In genomic region chr3:71430941-71431552, GRCh38 we compare ENCODE assay signal across 11 cellular contexts.
DNase-seq lines count a peak whose midpoint lies in the region; ATAC-seq and TF ChIP-seq lines count a peak whose summit lies in the region.
"Had no signal": no experiment of that assay in that cellular context is flagged by ENCODE, and none has a peak within 500 bp of the region (broad histone marks: within the 10 kb centered on the region; RNA-seq: fewer than 3 reads in every experiment).

No MANE protein-coding gene starts in this region.

- H3K9me3 Mint-ChIP-seq in CD8-positive, alpha-beta memory T cell: no peaks in the 10 kb centered on the region
- peaks cover 0 to 2% (median 0%) of the 10 kb centered on the region in 11 donors for H3K9me3 Mint-ChIP-seq in naive thymus-derived CD4-positive, alpha-beta T cell

- 0 out of 2 replicates have a peak, but pooled peaks cover 27% of the 10 kb centered on the region for H3K79me2 ChIP-seq in OCI-LY7 (ENCODE audit: insufficient read depth, low read depth, low read length)

- peak overlapping the region in 4 of 7 donors; percentile 2 to 51 (median 26) for H3K4me3 Mint-ChIP-seq in CD8-positive, alpha-beta memory T cell
- H3K4me3 Mint-ChIP-seq in naive thymus-derived CD4-positive, alpha-beta T cell: peak overlapping the region in 9 of 10 donors; percentile 56 to 79 (median 73)

- POLR2A ChIA-PET in CD8-positive, alpha-beta memory T cell (lab: Charles Lee): interaction anchor here (0.9 kb wide), 1 partner anchor 9 kb away, joined by 3 read pairs; no protein-coding TSS in a partner anchor
- POLR2A ChIA-PET in naive thymus-derived CD4-positive, alpha-beta T cell (lab: Charles Lee): interaction anchor here (0.6 to 20.0 kb wide), 7 partner anchors 8 to 126 kb away, joined by 3 to 356 read pairs (median 5); no protein-coding TSS in a partner anchor
- POLR2A ChIA-PET in OCI-LY7 (lab: Charles Lee): interaction anchor here (2.3 kb wide), 1 partner anchor 12 kb away, joined by 10 read pairs; no protein-coding TSS in a partner anchor

- in situ Hi-C loops in brain microvascular endothelial cell (cut with HindIII; ENCODE audit: low pct_ligation_motif_present, low sequenced_read_pairs): no loop called here

- H3K4me1 ChIP-seq in CD8-positive, alpha-beta memory T cell (ENCODE audit: insufficient read depth, low read length): peaks cover 77% of the 10 kb centered on the region
- H3K4me1 ChIP-seq in naive thymus-derived CD4-positive, alpha-beta T cell (ENCODE audit: control insufficient read depth in 2 of 2, insufficient read depth in 2 of 2, low read length in 2 of 2): peaks cover 25 to 83% of the 10 kb centered on the region in 2 donors
- H3K4me1 ChIP-seq in OCI-LY7 (ENCODE audit: insufficient read depth, low read length, poor library complexity, severe bottlenecking): peaks cover 44% of the 10 kb centered on the region

- CTCF ChIA-PET in CD8-positive, alpha-beta memory T cell (lab: Charles Lee): interaction anchor here (1.7 kb wide), 1 partner anchor 9 kb away, joined by 7 read pairs; no protein-coding TSS in a partner anchor
- CTCF ChIA-PET in naive thymus-derived CD4-positive, alpha-beta T cell (lab: Charles Lee): interaction anchor here (0.7 to 1.7 kb wide), 5 partner anchors 10 to 299 kb away, joined by 3 to 7 read pairs (median 3); no protein-coding TSS in a partner anchor
- CTCF ChIA-PET in OCI-LY7 (lab: Charles Lee; ENCODE audit: unreplicated experiment): no interaction called here

- no peak for DNase-seq in CD8-positive, alpha-beta memory T cell
- DNase-seq in M059J (ENCODE audit: low read depth) (peak; percentile 67), brain microvascular endothelial cell (peak; percentile 29), OCI-LY7 (ENCODE audit: low spot score) (no peak), Kasumi-1 (lab: John Stamatoyannopoulos, UW) (no peak)
- no peak for DNase-seq in naive thymus-derived CD4-positive, alpha-beta T cell
- DNase-seq: caudate nucleus, NCI-H1092 treated with DMSO at 0.1 percent for 48 hours had no signal

- intact Hi-C loops in naive thymus-derived CD4-positive, alpha-beta T cell (cut with micrococcal nuclease): loop anchor here in 1 of 2 donors (5.0 to 10.0 kb wide), 2 partner anchors 294 to 424 kb away; partner anchors contain the start of gene EIF4E3
- intact Hi-C loops in OCI-LY7 (cut with micrococcal nuclease; ENCODE audit: unreplicated experiment): no loop called here

- peaks cover 70 to 89% (median 88%) of the 10 kb centered on the region in 3 donors for H3K4me1 Mint-ChIP-seq in CD8-positive, alpha-beta memory T cell
- peaks cover 58 to 94% (median 92%) of the 10 kb centered on the region in 7 donors for H3K4me1 Mint-ChIP-seq in naive thymus-derived CD4-positive, alpha-beta T cell

- H3K27me3 Mint-ChIP-seq in CD8-positive, alpha-beta memory T cell: no peaks in the 10 kb centered on the region
- peaks cover 0 to 26% (median 0%) of the 10 kb centered on the region in 5 donors for H3K27me3 Mint-ChIP-seq in naive thymus-derived CD4-positive, alpha-beta T cell

- H3K27ac ChIP-seq in CD8-positive, alpha-beta memory T cell (ENCODE audit: low read depth, low read length): no peak overlapping the region
- H3K27ac ChIP-seq in brain microvascular endothelial cell (no peak overlapping the region), OCI-LY7 (ENCODE audit: low read depth, low read length, poor library complexity, severe bottlenecking) (no peak overlapping the region)
- peak overlapping the region; percentile 68 for H3K27ac ChIP-seq in naive thymus-derived CD4-positive, alpha-beta T cell (ENCODE audit: low read depth, low read length)

- H3K4me3 ChIP-seq in CD8-positive, alpha-beta memory T cell (ENCODE audit: low read length): peak overlapping the region; percentile 9
- H3K4me3 ChIP-seq in brain microvascular endothelial cell (ENCODE audit: low read depth, low read length): no peak overlapping the region
- no peak overlapping the region for H3K4me3 ChIP-seq in naive thymus-derived CD4-positive, alpha-beta T cell (ENCODE audit: low read length)
- no peak overlapping the region for H3K4me3 ChIP-seq in OCI-LY7 (ENCODE audit: low read depth, low read length, poor library complexity, severe bottlenecking)

- peaks cover 10 to 25% (median 10%) of the 10 kb centered on the region in 3 donors for H3K36me3 Mint-ChIP-seq in CD8-positive, alpha-beta memory T cell
- peaks cover 9 to 35% (median 19%) of the 10 kb centered on the region in 5 donors for H3K36me3 Mint-ChIP-seq in naive thymus-derived CD4-positive, alpha-beta T cell

- H3K36me3 ChIP-seq in CD8-positive, alpha-beta memory T cell (ENCODE audit: insufficient read depth, low read length): no peaks in the 10 kb centered on the region
- no peaks in the 10 kb centered on the region for H3K36me3 ChIP-seq in brain microvascular endothelial cell (replicated peaks)
- no peaks in the 10 kb centered on the region for H3K36me3 ChIP-seq in naive thymus-derived CD4-positive, alpha-beta T cell (ENCODE audit: control insufficient read depth in 2 of 3, insufficient read depth in 3 of 3, low read length in 3 of 3)
- H3K36me3 ChIP-seq in OCI-LY7 (ENCODE audit: insufficient read depth, low read length): 0 out of 2 replicates have a peak, but pooled peaks cover 2% of the 10 kb centered on the region

- H3K4me2 ChIP-seq in OCI-LY7 (ENCODE audit: low read length): no peak overlapping the region

- H3K27ac Mint-ChIP-seq in CD8-positive, alpha-beta memory T cell: peak overlapping the region; percentile 3 to 86 (median 57)
- peak overlapping the region in 8 of 9 donors; percentile 92 to 99 (median 97) for H3K27ac Mint-ChIP-seq in naive thymus-derived CD4-positive, alpha-beta T cell

- no TSS peak for BruUV-seq in OCI-LY7 (replicated peaks; lab: Mats Ljungman, UMichigan)

- TF ChIP-seq CTCF in brain microvascular endothelial cell (IDR thresholded peaks at IDR 0.05; ENCODE audit: low read depth, low read length, missing control alignments): no peak
- no peak for TF ChIP-seq CTCF in OCI-LY7 (conservative IDR thresholded peaks at IDR 0.05; ENCODE audit: low read length)

- no peak for ATAC-seq in naive thymus-derived CD4-positive, alpha-beta T cell
- ATAC-seq in GM19452 (IDR thresholded peaks at IDR 0.05; ENCODE audit: unreplicated experiment) (no peak), GM19351 (IDR thresholded peaks at IDR 0.05; ENCODE audit: unreplicated experiment) (no peak)
- ATAC-seq: Right ventricle myocardium inferior had no signal

- no peaks in the 10 kb centered on the region for H3K27me3 ChIP-seq in CD8-positive, alpha-beta memory T cell (ENCODE audit: insufficient read depth, low read length, poor library complexity, severe bottlenecking)
- no peaks in the 10 kb centered on the region for H3K27me3 ChIP-seq in brain microvascular endothelial cell (replicated peaks)
- H3K27me3 ChIP-seq in naive thymus-derived CD4-positive, alpha-beta T cell (ENCODE audit: control insufficient read depth in 2 of 2, insufficient read depth in 2 of 2, low read length in 2 of 2): no peaks in the 10 kb centered on the region

- no peaks in the 10 kb centered on the region; the same call in 1 of the 2 replicates for H4K20me1 ChIP-seq in OCI-LY7 (ENCODE audit: insufficient read depth, low read length)

- H3K9me2 ChIP-seq in OCI-LY7 (ENCODE audit: insufficient read depth, low read length): no peaks in the 10 kb centered on the region

- no peaks in the 10 kb centered on the region for H3K9me3 ChIP-seq in CD8-positive, alpha-beta memory T cell (ENCODE audit: low read length)
- no peaks in the 10 kb centered on the region for H3K9me3 ChIP-seq in naive thymus-derived CD4-positive, alpha-beta T cell (ENCODE audit: control insufficient read depth in 2 of 3, low read length in 3 of 3)
- H3K9me3 ChIP-seq in OCI-LY7 (ENCODE audit: low read length): no peaks in the 10 kb centered on the region

- H2AFZ ChIP-seq in OCI-LY7 (ENCODE audit: low read length): no peak overlapping the region

Comparison
In these comparisons a context has a peak if more than half of its experiments do, and no peak if none do; other contexts are left out.
1. DNase-seq: peak in M059J (single experiment) and brain microvascular endothelial cell (single experiment); none in CD8-positive, alpha-beta memory T cell (0 of 5), naive thymus-derived CD4-positive, alpha-beta T cell (0 of 9), OCI-LY7 (single experiment) and Kasumi-1 (0 of 2).